31 cellular contexts compared by ENCODE assay signal in genomic region chr17:28290703-28291102, GRCh38.
"Had no signal": no experiment of that assay in that cellular context is flagged by ENCODE, and none has a peak within 500 bp of the region (broad histone marks: within the 10 kb centered on the region; RNA-seq: fewer than 3 reads in every experiment).

No MANE protein-coding gene starts in this region.

- H3K36me3 ChIP-seq: adrenal gland, esophagus muscularis mucosa, heart left ventricle had no signal

- H3K27ac ChIP-seq: adrenal gland, body of pancreas, esophagus muscularis mucosa, heart left ventricle had no signal

- H3K27me3 ChIP-seq: adrenal gland, body of pancreas had no signal

- FAIRE-seq: colon, frontal cortex had no signal

- ATAC-seq: activated CD4-positive, alpha-beta T cell treated with anti-CD3 and anti-CD28 coated beads for 36 hours; activated CD8-positive, alpha-beta memory T cell treated with anti-CD3 and anti-CD28 coated beads, Interleukin-2, amount 10 ng/mL, durations not matched to agents 7 days and 5 days; activated CD8-positive, alpha-beta T cell treated with anti-CD3 and anti-CD28 coated beads, Interleukin-2, amount 10 ng/mL, durations not matched to agents 7 days and 5 days; activated naive CD8-positive, alpha-beta T cell treated with anti-CD3 and anti-CD28 coated beads, Interleukin-2, amount 50 U/mL, for 24 hours; body of pancreas; effector memory CD8-positive, alpha-beta T cell; heart left ventricle had no signal

- H3K4me1 ChIP-seq: esophagus muscularis mucosa, heart left ventricle had no signal

- H3K4me3 ChIP-seq: adrenal gland, body of pancreas, esophagus muscularis mucosa, heart left ventricle had no signal

- DNase-seq: activated CD4-positive, alpha-beta memory T cell treated with anti-CD3 and anti-CD28 coated beads for 36 hours; activated CD4-positive, alpha-beta T cell treated with anti-CD3 and anti-CD28 coated beads for 36 hours; activated CD4-positive, alpha-beta T cell treated with anti-CD3 and anti-CD28 coated beads, Interleukin-2, amount 10 ng/mL, durations not matched to agents 24 days and 14 days; activated CD4-positive, CD25-positive, alpha-beta regulatory T cell; activated CD4-positive, CD25-positive, alpha-beta regulatory T cell treated with anti-CD3 and anti-CD28 coated beads, Interleukin-2, amount 50 U/mL, for 72 hours; activated CD8-positive, alpha-beta memory T cell treated with anti-CD3 and anti-CD28 coated beads, Interleukin-2, amount 10 ng/mL, durations not matched to agents 7 days and 5 days; activated CD8-positive, alpha-beta memory T cell treated with anti-CD3 and anti-CD28 coated beads, Interleukin-2, amount 50 U/mL, for 4 hours; activated CD8-positive, alpha-beta T cell treated with anti-CD3 and anti-CD28 coated beads, Interleukin-2, amount 10 ng/mL, durations not matched to agents 7 days and 5 days; activated effector memory CD4-positive, alpha-beta T cell treated with anti-CD3 and anti-CD28 coated beads, Interleukin-2, amount 50 U/mL, for 16 hours; activated naive CD4-positive, alpha-beta T cell treated with anti-CD3 and anti-CD28 coated beads for 36 hours; activated naive CD8-positive, alpha-beta T cell treated with anti-CD3 and anti-CD28 coated beads for 36 hours; activated naive CD8-positive, alpha-beta T cell treated with anti-CD3 and anti-CD28 coated beads, Interleukin-2, amount 50 U/mL, for 24 hours; activated T-cell treated with anti-CD3 and anti-CD28 coated beads, Interleukin-2, amount 50 U/mL, for 1 hour; activated T-cell treated with anti-CD3 and anti-CD28 coated beads, Interleukin-2, amount 50 U/mL, for 48 hours; adrenal gland; amygdala; aorta; body of pancreas; caudate nucleus; cortex of kidney; dermis blood vessel endothelial cell; effector CD4-positive, alpha-beta T cell; effector memory CD8-positive, alpha-beta T cell; erythroblast; foreskin fibroblast; glutamatergic neuron; heart left ventricle; T-helper 2 cell had no signal

- H3K9me3 ChIP-seq: adrenal gland, body of pancreas, esophagus muscularis mucosa, heart left ventricle had no signal
